In genomic region chr2:102057502-102058292, GRCh38 we compare ENCODE assay signal across 10 cellular contexts.
DNase-seq lines count a peak whose midpoint lies in the region; ATAC-seq lines count a peak whose summit lies in the region.
"Had no signal": no experiment of that assay in that cellular context is flagged by ENCODE, and none has a peak within 500 bp of the region (broad histone marks: within the 10 kb centered on the region; RNA-seq: fewer than 3 reads in every experiment).

No MANE protein-coding gene starts in this region.

- H3K9me3 Mint-ChIP-seq in activated CD4-positive, alpha-beta T cell treated with anti-CD3 and anti-CD28 coated beads, Interleukin-2, amount 10 ng/mL, durations not matched to agents 24 days and 14 days: no peaks in the 10 kb centered on the region
- H3K9me3 Mint-ChIP-seq in activated T-cell treated with anti-CD3 and anti-CD28 coated beads, Interleukin-2, amount 50 U/mL, for 4 hours: no peaks in the 10 kb centered on the region

- H3K4me3 Mint-ChIP-seq in activated CD4-positive, alpha-beta T cell treated with anti-CD3 and anti-CD28 coated beads, Interleukin-2, amount 10 ng/mL, durations not matched to agents 24 days and 14 days: no peak overlapping the region
- H3K4me3 Mint-ChIP-seq in activated T-cell treated with anti-CD3 and anti-CD28 coated beads, Interleukin-2, amount 50 U/mL, for 4 hours: no peak overlapping the region

- H3K36me3 Mint-ChIP-seq in activated CD4-positive, alpha-beta T cell treated with anti-CD3 and anti-CD28 coated beads, Interleukin-2, amount 10 ng/mL, durations not matched to agents 24 days and 14 days (ENCODE audit: low read depth): no peaks in the 10 kb centered on the region
- H3K36me3 Mint-ChIP-seq in activated T-cell treated with anti-CD3 and anti-CD28 coated beads, Interleukin-2, amount 50 U/mL, for 4 hours (ENCODE audit: insufficient read depth): no peaks in the 10 kb centered on the region

- peak; percentile 68 for DNase-seq in activated CD4-positive, alpha-beta T cell treated with anti-CD3 and anti-CD28 coated beads for 48 hours
- DNase-seq in activated CD4-positive, alpha-beta T cell treated with anti-CD3 and anti-CD28 coated beads, Interleukin-2, amount 10 ng/mL, durations not matched to agents 24 days and 14 days: no peak
- no peak for DNase-seq in activated T-cell treated with anti-CD3 and anti-CD28 coated beads, Interleukin-2, amount 50 U/mL, for 4 hours
- DNase-seq in kidney tubule cell (ENCODE audit: low spot score): peak; percentile 36
- peak; percentile 28 to 32 for DNase-seq in stimulated activated CD4-positive, alpha-beta T cell treated with anti-CD3 and anti-CD28 coated beads, Interleukin-4, amount 100 ng/mL, for 48 hours (ENCODE audit: low read depth in 2 of 2)
- DNase-seq in NCI-H748 treated with DMSO at 0.1 percent for 48 hours (lab: John Stamatoyannopoulos, UW): no peak
- no peak for DNase-seq in NCI-H345 treated with DMSO at 0.1 percent for 48 hours (lab: John Stamatoyannopoulos, UW; ENCODE audit: unreplicated experiment)
- DNase-seq: activated effector memory CD4-positive, alpha-beta T cell treated with Interleukin-2 at 50 U/mL for 16 hours; DMS 273 treated with DMSO at 0.1 percent for 48 hours had no signal

- peaks cover 8% of the 10 kb centered on the region for H3K4me1 Mint-ChIP-seq in activated CD4-positive, alpha-beta T cell treated with anti-CD3 and anti-CD28 coated beads, Interleukin-2, amount 10 ng/mL, durations not matched to agents 24 days and 14 days
- H3K4me1 Mint-ChIP-seq in activated T-cell treated with anti-CD3 and anti-CD28 coated beads, Interleukin-2, amount 50 U/mL, for 4 hours (ENCODE audit: low read depth): peaks cover 28% of the 10 kb centered on the region

- H3K27me3 Mint-ChIP-seq in activated CD4-positive, alpha-beta T cell treated with anti-CD3 and anti-CD28 coated beads, Interleukin-2, amount 10 ng/mL, durations not matched to agents 24 days and 14 days: peaks cover 8% of the 10 kb centered on the region
- no peaks in the 10 kb centered on the region for H3K27me3 Mint-ChIP-seq in activated T-cell treated with anti-CD3 and anti-CD28 coated beads, Interleukin-2, amount 50 U/mL, for 4 hours (ENCODE audit: low read depth)

- H3K27ac Mint-ChIP-seq in activated CD4-positive, alpha-beta T cell treated with anti-CD3 and anti-CD28 coated beads, Interleukin-2, amount 10 ng/mL, durations not matched to agents 24 days and 14 days: no peak overlapping the region

- intact Hi-C loops in activated CD4-positive, alpha-beta T cell treated with anti-CD3 and anti-CD28 coated beads, Interleukin-2, amount 10 ng/mL, durations not matched to agents 24 days and 14 days (cut with micrococcal nuclease): no loop called here

- peak; percentile 12 to 27 for ATAC-seq in activated T-cell treated with anti-CD3 and anti-CD28 coated beads, Interleukin-2, amount 50 U/mL, for 4 hours
- ATAC-seq in HG02973 (IDR thresholded peaks at IDR 0.05; ENCODE audit: unreplicated experiment): no peak

Comparison
In these comparisons a context has a peak if more than half of its experiments do, and no peak if none do; other contexts are left out.
1. DNase-seq: peak in activated CD4-positive, alpha-beta T cell treated with anti-CD3 and anti-CD28 coated beads for 48 hours (single experiment), kidney tubule cell (single experiment) and stimulated activated CD4-positive, alpha-beta T cell treated with anti-CD3 and anti-CD28 coated beads, Interleukin-4, amount 100 ng/mL, for 48 hours (2 of 2); none in activated CD4-positive, alpha-beta T cell treated with anti-CD3 and anti-CD28 coated beads, Interleukin-2, amount 10 ng/mL, durations not matched to agents 24 days and 14 days (single experiment), activated T-cell treated with anti-CD3 and anti-CD28 coated beads, Interleukin-2, amount 50 U/mL, for 4 hours (single experiment), NCI-H748 treated with DMSO at 0.1 percent for 48 hours (single experiment) and NCI-H345 treated with DMSO at 0.1 percent for 48 hours (single experiment).